ENCODE assay signal across 15 cellular contexts in genomic region chr5:61339764-61340163, GRCh38. TPM values are rescaled to one million over a fixed set of nuclear protein-coding genes. Genes with fewer than 3 reads are reported as not detected.
A peak's percentile ranks its signal among the peaks of the same experiment; 100 is the strongest.
DNase-seq lines count a peak whose midpoint lies in the region; TF ChIP-seq lines count a peak whose summit lies in the region.
"Had no signal": no experiment of that assay in that cellular context is flagged by ENCODE, and none has a peak within 500 bp of the region (broad histone marks: within the 10 kb centered on the region; RNA-seq: fewer than 3 reads in every experiment).

No MANE protein-coding gene starts in this region.

- H3K9ac ChIP-seq in endodermal cell (ENCODE audit: extremely low read depth, low read length, poor library complexity, severe bottlenecking), result no peak overlapping the region
- H3K9ac ChIP-seq: GM23248 had no signal

- WGBS in endodermal cell (ENCODE audit: insufficient coverage in 1 of 2, insufficient read length in 1 of 2), 2 experiments, result 74 to 75% methylated on average over 1 to 2 of the region's 2 CpGs

- H3K4me1 ChIP-seq in endodermal cell (ENCODE audit: control insufficient read depth, insufficient read depth, low read length) (peaks cover 5% of the 10 kb centered on the region), osteoblast (ENCODE audit: insufficient read depth, low read length) (peaks cover 12% of the 10 kb centered on the region)

- no peaks in the 10 kb centered on the region for H3K9me3 Mint-ChIP-seq in endodermal cell
- H3K9me3 Mint-ChIP-seq: CD8-positive, alpha-beta memory T cell had no signal

- peaks cover 20% of the 10 kb centered on the region for H3K4me1 Mint-ChIP-seq in endodermal cell

- H3K36me3 ChIP-seq in endodermal cell (ENCODE audit: control insufficient read depth, insufficient read depth, low read length) (peaks cover 6% of the 10 kb centered on the region), osteoblast (ENCODE audit: insufficient read depth, low read length) (no peaks in the 10 kb centered on the region)
- H3K36me3 ChIP-seq: HAP-1 had no signal

- TF ChIP-seq CTCF in endodermal cell (conservative IDR thresholded peaks at IDR 0.05) (no peak), osteoblast (IDR thresholded peaks at IDR 0.05; ENCODE audit: extremely low read depth, low read depth, low read length) (no peak)

- H4K20me1 ChIP-seq in osteoblast (ENCODE audit: insufficient read depth, low read length), result peaks cover 76% of the 10 kb centered on the region

- H3K79me2 ChIP-seq in osteoblast (ENCODE audit: insufficient read depth, low read length), result peaks cover 100% of the 10 kb centered on the region

- H3K4me3 ChIP-seq in endodermal cell (ENCODE audit: low read length), result peak overlapping the region; percentile 33
- no peak overlapping the region for H3K4me3 ChIP-seq in osteoblast (ENCODE audit: insufficient read depth, low read length)
- H3K4me3 ChIP-seq: BLaER1 treated with 17β-estradiol and CSF1 and Interleukin-3, amounts not matched to agents 10 nM and 100 nM; GM23248; HAP-1 had no signal

- H3K9me3 ChIP-seq in endodermal cell (ENCODE audit: control insufficient read depth, low read length) (no peaks in the 10 kb centered on the region), osteoblast (ENCODE audit: low read depth, low read length) (no peaks in the 10 kb centered on the region)
- H3K9me3 ChIP-seq: HAP-1 had no signal

- H3K4me3 Mint-ChIP-seq in endodermal cell, result no peak overlapping the region
- H3K4me3 Mint-ChIP-seq: B cell had no signal

- H3K27ac ChIP-seq in endodermal cell (ENCODE audit: low read depth, low read length) (no peak overlapping the region), osteoblast (ENCODE audit: low read depth, low read length) (no peak overlapping the region)
- H3K27ac ChIP-seq: GM23248 had no signal

- H3K27ac Mint-ChIP-seq in endodermal cell, result no peak overlapping the region
- H3K27ac Mint-ChIP-seq: B cell; CD4-positive, CD25-positive, alpha-beta regulatory T cell; CD8-positive, alpha-beta memory T cell had no signal

- DNase-seq in CD1c-positive myeloid dendritic cell (ENCODE audit: extremely low spot score), result peak; percentile 68
- peak; percentile 19 for DNase-seq in OCI-M1 (lab: John Stamatoyannopoulos, UW)
- DNase-seq in endodermal cell, result no peak
- peak; percentile 58 for DNase-seq in osteoblast (ENCODE audit: insufficient read length, low spot score, missing footprints)
- DNase-seq in anterior cingulate cortex (lab: John Stamatoyannopoulos, UW), result no peak
- no peak for DNase-seq in activated T-cell treated with anti-CD3 and anti-CD28 coated beads, Interleukin-2, amount 50 U/mL, for 1 hour
- no peak for DNase-seq in islet precursor cell
- DNase-seq: 8988T; CD4-positive, CD25-positive, alpha-beta regulatory T cell; CD8-positive, alpha-beta memory T cell; COR-L47; GM23248 had no signal

- H3K4me2 ChIP-seq in osteoblast (ENCODE audit: insufficient read depth, low read length), result no peak overlapping the region

- peaks cover 12% of the 10 kb centered on the region for H3K36me3 Mint-ChIP-seq in endodermal cell (ENCODE audit: low read depth)

- H3K27me3 ChIP-seq in endodermal cell (ENCODE audit: control insufficient read depth, insufficient read depth, low read length, poor library complexity, severe bottlenecking) (no peaks in the 10 kb centered on the region), osteoblast (ENCODE audit: insufficient read depth, low read length) (no peaks in the 10 kb centered on the region)
- H3K27me3 ChIP-seq: BLaER1 treated with 17β-estradiol and CSF1 and Interleukin-3, amounts not matched to agents 10 nM and 100 nM had no signal

- H3K27me3 Mint-ChIP-seq in endodermal cell (ENCODE audit: insufficient read depth), result peaks cover 8% of the 10 kb centered on the region
- H3K27me3 Mint-ChIP-seq: B cell had no signal

- no peak overlapping the region for H2AFZ ChIP-seq in osteoblast (ENCODE audit: low read length)
- H2AFZ ChIP-seq: GM23248 had no signal

RNA-seq across cellular contexts. Expression of gene ZSWIM6, which starts 7.7 kb away (rescaled TPM):
- total RNA-seq in endodermal cell, result 10 to 100 TPM; 18.1 to 18.8 TPM
- 30.8 TPM for polyA plus RNA-seq in endodermal cell (2013, experiment 1 of 2)
- polyA plus RNA-seq in endodermal cell (2013, experiment 2 of 2), result 31.4 TPM
- 10.0 and 10.5 TPM in 2 replicates for total RNA-seq in osteoblast

Comparison
In these comparisons a context has a peak if more than half of its experiments do, and no peak if none do; other contexts are left out.
1. DNase-seq: peak in CD1c-positive myeloid dendritic cell (single experiment), OCI-M1 (single experiment) and osteoblast (single experiment); none in endodermal cell (single experiment), anterior cingulate cortex (0 of 58), activated T-cell treated with anti-CD3 and anti-CD28 coated beads, Interleukin-2, amount 50 U/mL, for 1 hour (single experiment) and islet precursor cell (single experiment).